Comparison of ENCODE assay signal across 2 cellular contexts in genomic region chr2:171451074-171451473, GRCh38.
A peak's percentile ranks its signal among the peaks of the same experiment; 100 is the strongest.
TF ChIP-seq lines count a peak whose summit lies in the region.

No MANE protein-coding gene starts in this region.

TF ChIP-seq in SK-N-SH, 30 proteins besides CTCF, POLR2A, EP300 and RAD21 (continued from another document):
- no peak for TF ChIP-seq USF2 (IDR thresholded peaks at IDR 0.05; ENCODE audit: borderline replicate concordance, low read depth, low read length)
- TF ChIP-seq FOXJ3 (CRISPR knock-in tag; IDR thresholded peaks at IDR 0.05), result no peak
- TF ChIP-seq EZH2phosphoT487 (IDR thresholded peaks at IDR 0.05; ENCODE audit: borderline replicate concordance, low read depth), result no peak
- TF ChIP-seq YY1 (IDR thresholded peaks at IDR 0.05; ENCODE audit: low read depth), result no peak
- no peak for TF ChIP-seq ZBTB33 (IDR thresholded peaks at IDR 0.05; ENCODE audit: borderline replicate concordance, low read depth)
- TF ChIP-seq NFIC (IDR thresholded peaks at IDR 0.05; ENCODE audit: borderline replicate concordance), result peak; percentile 24; the same call in 1 of the 2 replicates
TF ChIP-seq in SK-N-SH: peak in this region for 4.

TF ChIP-seq in WTC11, 78 proteins besides CTCF, POLR2A, EP300 and RAD21 (continued from another document):
- no peak for TF ChIP-seq PRDM15 (CRISPR knock-in tag; IDR thresholded peaks at IDR 0.05)
TF ChIP-seq in WTC11: peak in this region for 0.
